8 cellular contexts compared by ENCODE assay signal in genomic region chr16:10579965-10580918, GRCh38. TPM values are rescaled to one million over a fixed set of nuclear protein-coding genes. Genes with fewer than 3 reads are reported as not detected.
DNase-seq lines count a peak whose midpoint lies in the region; ATAC-seq and TF ChIP-seq lines count a peak whose summit lies in the region.

EMP2 (minus strand) TSS chr16:10580598; CDS start chr16:10547617, 32,981 bp downstream.

- peak; percentile 68 for DNase-seq in DMS153 (lab: John Stamatoyannopoulos, UW)
- peak; percentile 76 for DNase-seq in LHCN-M2 (ENCODE audit: low read depth)
- peak; percentile 90 for DNase-seq in Right ventricle myocardium superior
- no peak for DNase-seq in effector CD8-positive, alpha-beta T cell (lab: John Stamatoyannopoulos, UW)
- DNase-seq in activated CD8-positive, alpha-beta memory T cell treated with anti-CD3 and anti-CD28 coated beads, Interleukin-2, amount 50 U/mL, for 4 hours = no peak

- TF ChIP-seq CTCF in parathyroid adenoma (IDR thresholded peaks at IDR 0.05) = peak; percentile 44

- peak within 1 kb of the TSS; percentile 75 for H3K4me2 ChIP-seq in parathyroid adenoma (ENCODE audit: low read length)

- H3K36me3 ChIP-seq in parathyroid adenoma (ENCODE audit: control insufficient read depth, insufficient read depth, low read length) = no peaks in the 10 kb centered on the region

- peak within 1 kb of the TSS; percentile 63 for H3K4me3 ChIP-seq in parathyroid adenoma (ENCODE audit: low read depth, low read length)

- peak within 1 kb of the TSS; percentile 49 for H3K27ac ChIP-seq in adipose tissue (ENCODE audit: low read depth, low read length)
- peak within 1 kb of the TSS; percentile 50 for H3K27ac ChIP-seq in parathyroid adenoma

- peak within 1 kb of the TSS; percentile 15 for H3K9ac ChIP-seq in parathyroid adenoma

- H2AFZ ChIP-seq in parathyroid adenoma = peak within 1 kb of the TSS; percentile 77

- WGBS in adipose tissue, 3 donors = 1% methylated on average over 83 to 92 of the region's 92 CpGs

- intact Hi-C loops in Right ventricle myocardium superior (cut with DNase I) = loop anchor here (10.0 kb wide), 1 partner anchor 55 kb away; no protein-coding TSS in a partner anchor

- peak; percentile 85 for ATAC-seq in Right ventricle myocardium superior (ENCODE audit: poor library complexity)
- ATAC-seq in GM19023 (IDR thresholded peaks at IDR 0.05; ENCODE audit: unreplicated experiment) = no peak

- H3K9me3 ChIP-seq in parathyroid adenoma (ENCODE audit: control insufficient read depth, low read length) = no peaks in the 10 kb centered on the region

- no peaks in the 10 kb centered on the region for H3K27me3 ChIP-seq in parathyroid adenoma (ENCODE audit: control insufficient read depth, insufficient read depth, low read length)

- H3K79me2 ChIP-seq in parathyroid adenoma = no peaks in the 10 kb centered on the region

- H3K4me1 ChIP-seq in parathyroid adenoma = peaks cover 41% of the 10 kb centered on the region

RNA-seq across cellular contexts. Expression of gene EMP2, which starts in this region (rescaled TPM):
- total RNA-seq in LHCN-M2 (2014; rRNA removed) (56.7 and 61.8 TPM in 2 replicates), Right ventricle myocardium superior (81.0 TPM)
- polyA plus RNA-seq in LHCN-M2 (2012) = 64.0 TPM
- polyA plus RNA-seq in adipose tissue = 10 to 100 TPM; 14.0 to 52.4 (median 23.5) TPM

Comparison
In these comparisons a context has a peak if more than half of its experiments do, and no peak if none do; other contexts are left out.
1. DNase-seq: peak in DMS153 (single experiment), LHCN-M2 (single experiment) and Right ventricle myocardium superior (single experiment); none in effector CD8-positive, alpha-beta T cell (single experiment) and activated CD8-positive, alpha-beta memory T cell treated with anti-CD3 and anti-CD28 coated beads, Interleukin-2, amount 50 U/mL, for 4 hours (single experiment).